1 cellular context compared by ENCODE assay signal in genomic region chr6:119349341-119350201, GRCh38.
TF ChIP-seq lines count a peak whose summit lies in the region.

Gene MAN1A1, minus strand, starts transcription at chr6:119349761. Its CDS starts 696 bp downstream, at chr6:119349065.

TF ChIP-seq in K562, 482 proteins besides CTCF, POLR2A, EP300 and RAD21 (continued from another document and continues in another):
- peak; percentile 7; the same call in 1 of the 2 replicates for TF ChIP-seq GMEB1 (CRISPR knock-in tag; IDR thresholded peaks at IDR 0.05)
- TF ChIP-seq MYNN (IDR thresholded peaks at IDR 0.05), result no peak
- TF ChIP-seq MYNN (CRISPR knock-in tag; IDR thresholded peaks at IDR 0.05), result no peak
- TF ChIP-seq BRF1 (IDR thresholded peaks at IDR 0.05; ENCODE audit: borderline replicate concordance, extremely low read depth, insufficient read length), result no peak
- no peak; the same call in 1 of the 2 replicates for TF ChIP-seq ZFP91 (CRISPR knock-in tag; IDR thresholded peaks at IDR 0.05)
- TF ChIP-seq CBX5 (IDR thresholded peaks at IDR 0.05; ENCODE audit: borderline replicate concordance, low read depth), result peak; percentile 44; the same call in 1 of the 2 replicates
- peak; percentile 85 for TF ChIP-seq VEZF1 (CRISPR knock-in tag; IDR thresholded peaks at IDR 0.05)
- peak; percentile 93 for TF ChIP-seq NFIC (IDR thresholded peaks at IDR 0.05)
- TF ChIP-seq HMBOX1 (IDR thresholded peaks at IDR 0.05), result no peak
- TF ChIP-seq MAFG (tag; conservative IDR thresholded peaks at IDR 0.05), result no peak
- TF ChIP-seq NCOA1 (IDR thresholded peaks at IDR 0.05; ENCODE audit: low read depth), result no peak
- peak; percentile 94 for TF ChIP-seq RBM25 (IDR thresholded peaks at IDR 0.05; ENCODE audit: low read depth, low read length, severe bottlenecking)
- no peak for TF ChIP-seq RFX1 (IDR thresholded peaks at IDR 0.05)
- no peak for TF ChIP-seq MXD1 (CRISPR knock-in tag; IDR thresholded peaks at IDR 0.05; ENCODE audit: borderline replicate concordance, poor library complexity, severe bottlenecking)
- TF ChIP-seq KDM1A (IDR thresholded peaks at IDR 0.05), result peak in 1 of 2 experiments; percentile 47; a peak in 1 of 4 replicates
- TF ChIP-seq ZNF436 (CRISPR knock-in tag; IDR thresholded peaks at IDR 0.05), result no peak
- peak; percentile 70 for TF ChIP-seq ZBTB7A (IDR thresholded peaks at IDR 0.05; ENCODE audit: borderline replicate concordance, control insufficient read depth, low read depth, low read length)
- TF ChIP-seq NONO (IDR thresholded peaks at IDR 0.05; ENCODE audit: low read depth in 2 of 2, low read length in 1 of 2), result peak; percentile 80 to 84; a peak in 2 of 4 replicates
- TF ChIP-seq GTF2A2 (tag; IDR thresholded peaks at IDR 0.05), result no peak
- TF ChIP-seq TEAD1 (CRISPR knock-in tag; IDR thresholded peaks at IDR 0.05), result peak in 1 of 2 experiments; percentile 68; a peak in 2 of 4 replicates
- peak; percentile 64; the same call in 1 of the 2 replicates for TF ChIP-seq L3MBTL2 (IDR thresholded peaks at IDR 0.05)
- 0 out of 2 replicates have a peak, but pooled peaks have one; percentile 30 for TF ChIP-seq XRCC5 (IDR thresholded peaks at IDR 0.05; ENCODE audit: low read depth, low read length)
- peak; percentile 94 for TF ChIP-seq RBFOX2 (IDR thresholded peaks at IDR 0.05; ENCODE audit: low read depth, low read length)
- TF ChIP-seq ATF1 (CRISPR knock-in tag; IDR thresholded peaks at IDR 0.05), result no peak
- TF ChIP-seq ATF1 (tag; IDR thresholded peaks at IDR 0.05), result peak; percentile 78
- TF ChIP-seq CTBP1 (IDR thresholded peaks at IDR 0.05; ENCODE audit: borderline replicate concordance), result peak; percentile 96
- TF ChIP-seq ARID3A (IDR thresholded peaks at IDR 0.05; ENCODE audit: borderline replicate concordance, low read depth, low read length), result no peak
- TF ChIP-seq E2F8 (IDR thresholded peaks at IDR 0.05; ENCODE audit: low read depth, partially characterized antibody), result no peak
- TF ChIP-seq CREM (IDR thresholded peaks at IDR 0.05; ENCODE audit: low read depth), result peak; percentile 66; the same call in 1 of the 2 replicates
- no peak for TF ChIP-seq E2F5 (CRISPR knock-in tag; IDR thresholded peaks at IDR 0.05)
- TF ChIP-seq CXXC5 (CRISPR knock-in tag; IDR thresholded peaks at IDR 0.05), result peak; percentile 97
- TF ChIP-seq JUN (IDR thresholded peaks at IDR 0.05; ENCODE audit: borderline replicate concordance, low read depth, low read length), result no peak
- TF ChIP-seq JUN (CRISPR knock-in tag; IDR thresholded peaks at IDR 0.05; ENCODE audit: borderline replicate concordance), result peak; percentile 55; the same call in 1 of the 2 replicates
- TF ChIP-seq ZBTB11 (CRISPR knock-in tag; IDR thresholded peaks at IDR 0.05), result peak in 1 of 3 experiments; percentile 67; a peak in 2 of 6 replicates
- no peak for TF ChIP-seq ELF4 (CRISPR knock-in tag; IDR thresholded peaks at IDR 0.05)
- no peak for TF ChIP-seq ZNF165 (CRISPR knock-in tag; IDR thresholded peaks at IDR 0.05; ENCODE audit: borderline replicate concordance)
- no peak for TF ChIP-seq HSF4 (CRISPR knock-in tag; IDR thresholded peaks at IDR 0.05; ENCODE audit: borderline replicate concordance)
- no peak for TF ChIP-seq SRSF7 (optimal IDR thresholded peaks at IDR 0.05; ENCODE audit: low read depth, low read length)
- peak; percentile 12 for TF ChIP-seq NEUROD1 (IDR thresholded peaks at IDR 0.05; ENCODE audit: borderline replicate concordance, low read depth, low read length, partially characterized antibody)
- peak; percentile 44 to 79 for TF ChIP-seq E2F6 (IDR thresholded peaks at IDR 0.05; ENCODE audit: borderline replicate concordance in 1 of 2, extremely low read depth in 1 of 2, insufficient read depth in 1 of 2, insufficient read length in 1 of 2, low read depth in 1 of 2, low read length in 1 of 2, poor library complexity in 1 of 2, severe bottlenecking in 1 of 2)
- TF ChIP-seq FOXA3 (CRISPR knock-in tag; conservative IDR thresholded peaks at IDR 0.05 in 1 of 2, IDR thresholded peaks at IDR 0.05 in 1 of 2), result 0 out of 4 replicates have a peak, but pooled peaks of 1 of the 2 experiments have one; percentile 59
- peak; percentile 92 for TF ChIP-seq TAF1 (IDR thresholded peaks at IDR 0.05; ENCODE audit: control insufficient read depth, extremely low read depth, insufficient read depth, low read length, severe bottlenecking)
- peak; percentile 10 for TF ChIP-seq ZNF146 (CRISPR knock-in tag; IDR thresholded peaks at IDR 0.05; ENCODE audit: unreplicated experiment)
- 0 out of 2 replicates have a peak, but pooled peaks have one; percentile 12 for TF ChIP-seq RUNX1 (IDR thresholded peaks at IDR 0.05; ENCODE audit: low read depth)
- peak; percentile 3 for TF ChIP-seq SAP30 (IDR thresholded peaks at IDR 0.05; ENCODE audit: borderline replicate concordance, insufficient read depth, low read depth, low read length, poor library complexity, severe bottlenecking)
- TF ChIP-seq EGR1 (conservative IDR thresholded peaks at IDR 0.05), result peak; percentile 97
- peak; percentile 44; the same call in 1 of the 2 replicates for TF ChIP-seq CBFB (CRISPR knock-in tag; IDR thresholded peaks at IDR 0.05)
- TF ChIP-seq HNRNPL (IDR thresholded peaks at IDR 0.05; ENCODE audit: low read depth, low read length), result peak; percentile 76; the same call in 1 of the 2 replicates
- TF ChIP-seq MBD2 (IDR thresholded peaks at IDR 0.05; ENCODE audit: borderline replicate concordance, low read depth), result peak; percentile 61; the same call in 1 of the 2 replicates
- TF ChIP-seq IFI16 (CRISPR knock-in tag; IDR thresholded peaks at IDR 0.05), result no peak
- peak; percentile 93 for TF ChIP-seq KDM5B (IDR thresholded peaks at IDR 0.05; ENCODE audit: insufficient replicate concordance, low read depth, low read length)
- peak; percentile 10; the same call in 1 of the 2 replicates for TF ChIP-seq GATA2 (CRISPR knock-in tag; IDR thresholded peaks at IDR 0.05)
